Comparison of ENCODE assay signal across 23 cellular contexts in the genomic region with DNA sequence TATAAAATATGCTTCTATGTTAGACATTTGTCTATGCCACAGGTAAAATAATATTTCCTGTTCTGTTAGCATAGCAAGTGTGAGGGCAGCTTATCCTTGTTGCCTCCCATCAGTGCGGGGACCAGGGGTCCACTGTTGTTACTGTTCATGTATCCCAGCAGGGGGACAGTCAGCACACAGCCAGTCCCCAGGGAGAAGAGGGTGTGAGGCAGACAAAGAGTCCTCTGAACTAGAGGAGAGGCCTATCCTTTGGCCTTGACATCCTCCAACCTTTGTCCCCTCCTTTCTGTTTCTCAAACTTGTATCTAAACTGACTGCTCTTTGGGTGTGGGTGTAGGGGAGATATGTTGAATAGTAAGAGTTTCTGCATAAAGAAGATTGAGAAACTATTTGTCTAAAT. TPM values are rescaled to one million over a fixed set of nuclear protein-coding genes. Genes with fewer than 3 reads are reported as not detected.
DNase-seq lines count a peak whose midpoint lies in the region; ATAC-seq, FAIRE-seq and TF ChIP-seq lines count a peak whose summit lies in the region.
"Had no signal": no experiment of that assay in that cellular context is flagged by ENCODE, and none has a peak within 500 bp of the region (broad histone marks: within the 10 kb centered on the region; RNA-seq: fewer than 3 reads in every experiment).

No MANE protein-coding gene starts in this region.

- POLR2A ChIA-PET in activated CD8-positive, alpha-beta T cell treated with anti-CD3 and anti-CD28 coated beads, Interleukin-2, amount 10 ng/mL, durations not matched to agents 7 days and 5 days (lab: Charles Lee): interaction anchor here (2.0 kb wide), 1 partner anchor 60 kb away, joined by 15 read pairs; a partner anchor contains a TSS
- POLR2A ChIA-PET in naive thymus-derived CD8-positive, alpha-beta T cell (lab: Charles Lee): interaction anchor here (0.5 to 7.9 kb wide), 5 partner anchors 13 to 82 kb away, joined by 3 to 231 read pairs (median 4); a partner anchor contains a TSS

- no peaks in the 10 kb centered on the region for H3K27me3 Mint-ChIP-seq in CD4-positive, CD25-positive, alpha-beta regulatory T cell
- no peaks in the 10 kb centered on the region for H3K27me3 Mint-ChIP-seq in activated CD8-positive, alpha-beta T cell treated with anti-CD3 and anti-CD28 coated beads, Interleukin-2, amount 10 ng/mL, durations not matched to agents 7 days and 5 days (ENCODE audit: low read depth)
- H3K27me3 Mint-ChIP-seq in naive thymus-derived CD8-positive, alpha-beta T cell: no peaks in the 10 kb centered on the region
- H3K27me3 Mint-ChIP-seq in type B pancreatic cell (no peaks in the 10 kb centered on the region), mesothelial cell of epicardium (ENCODE audit: low read depth) (no peaks in the 10 kb centered on the region)

- H3K4me1 ChIP-seq in CD4-positive, CD25-positive, alpha-beta regulatory T cell (ENCODE audit: control insufficient read depth, insufficient read depth, low read length, poor library complexity, severe bottlenecking): peaks cover 45% of the 10 kb centered on the region
- H3K4me1 ChIP-seq: breast epithelium, lower lobe of right lung, thyroid gland had no signal

- TF ChIP-seq CTCF in type B pancreatic cell (conservative IDR thresholded peaks at IDR 0.05): no peak
- TF ChIP-seq CTCF in mesothelial cell of epicardium (IDR thresholded peaks at IDR 0.05; ENCODE audit: unreplicated experiment): no peak

- H3K36me3 ChIP-seq in CD4-positive, CD25-positive, alpha-beta regulatory T cell (ENCODE audit: control insufficient read depth, insufficient read depth, low read length): peaks cover 8% of the 10 kb centered on the region
- H3K36me3 ChIP-seq: breast epithelium, lower lobe of right lung, thyroid gland had no signal

- CTCF ChIA-PET in activated CD8-positive, alpha-beta T cell treated with anti-CD3 and anti-CD28 coated beads, Interleukin-2, amount 10 ng/mL, durations not matched to agents 7 days and 5 days (lab: Charles Lee): interaction anchor here (1.2 to 7.9 kb wide), 4 partner anchors 10 to 176 kb away, joined by 3 to 131 read pairs (median 25); a partner anchor contains a TSS

- H3K9me3 Mint-ChIP-seq in CD4-positive, CD25-positive, alpha-beta regulatory T cell: no peaks in the 10 kb centered on the region
- H3K9me3 Mint-ChIP-seq in activated CD8-positive, alpha-beta T cell treated with anti-CD3 and anti-CD28 coated beads, Interleukin-2, amount 10 ng/mL, durations not matched to agents 7 days and 5 days (ENCODE audit: insufficient read depth): no peaks in the 10 kb centered on the region
- no peaks in the 10 kb centered on the region for H3K9me3 Mint-ChIP-seq in naive thymus-derived CD8-positive, alpha-beta T cell
- H3K9me3 Mint-ChIP-seq in type B pancreatic cell (no peaks in the 10 kb centered on the region), mesothelial cell of epicardium (no peaks in the 10 kb centered on the region)
- H3K9me3 Mint-ChIP-seq: T-helper 1 cell treated with Interleukin-12 subunit alpha and Interleukin-12 subunit beta and Interleukin-4 antibody, amounts not matched to agents 30 μg/mL and 1 μg/mL, for 36 hours had no signal

- no peak overlapping the region for H3K4me3 Mint-ChIP-seq in CD4-positive, CD25-positive, alpha-beta regulatory T cell
- no peak overlapping the region for H3K4me3 Mint-ChIP-seq in activated CD8-positive, alpha-beta T cell treated with anti-CD3 and anti-CD28 coated beads, Interleukin-2, amount 10 ng/mL, durations not matched to agents 7 days and 5 days
- H3K4me3 Mint-ChIP-seq in naive thymus-derived CD8-positive, alpha-beta T cell: peak overlapping the region in 6 of 10 donors; percentile 8 to 96 (median 26)
- H3K4me3 Mint-ChIP-seq in type B pancreatic cell: no peak overlapping the region
- no peak overlapping the region for H3K4me3 Mint-ChIP-seq in mesothelial cell of epicardium
- H3K4me3 Mint-ChIP-seq: T-helper 1 cell treated with Interleukin-12 subunit alpha and Interleukin-12 subunit beta and Interleukin-4 antibody, amounts not matched to agents 30 μg/mL and 1 μg/mL, for 36 hours had no signal

- H3K27ac ChIP-seq in CD4-positive, CD25-positive, alpha-beta regulatory T cell (ENCODE audit: insufficient read depth, low read length, poor library complexity, severe bottlenecking): no peak overlapping the region
- H3K27ac ChIP-seq: breast epithelium, lower lobe of right lung, skin epidermis, thyroid gland had no signal

- no peaks in the 10 kb centered on the region for H3K9me3 ChIP-seq in CD4-positive, CD25-positive, alpha-beta regulatory T cell (ENCODE audit: control insufficient read depth in 2 of 2, low read length in 2 of 2)
- H3K9me3 ChIP-seq: breast epithelium, lower lobe of right lung, thyroid gland had no signal

- H3K27ac Mint-ChIP-seq in CD4-positive, CD25-positive, alpha-beta regulatory T cell: peak overlapping the region; percentile 10 to 94 (median 80)
- peak overlapping the region; percentile 32 for H3K27ac Mint-ChIP-seq in activated CD8-positive, alpha-beta T cell treated with anti-CD3 and anti-CD28 coated beads, Interleukin-2, amount 10 ng/mL, durations not matched to agents 7 days and 5 days
- H3K27ac Mint-ChIP-seq in naive thymus-derived CD8-positive, alpha-beta T cell: peak overlapping the region; percentile 83 to 99 (median 93)
- H3K27ac Mint-ChIP-seq in type B pancreatic cell (no peak overlapping the region), mesothelial cell of epicardium (no peak overlapping the region)
- H3K27ac Mint-ChIP-seq: T-helper 1 cell treated with Interleukin-12 subunit alpha and Interleukin-12 subunit beta and Interleukin-4 antibody, amounts not matched to agents 30 μg/mL and 1 μg/mL, for 36 hours had no signal

- peaks cover 25 to 75% (median 43%) of the 10 kb centered on the region in 4 donors for H3K4me1 Mint-ChIP-seq in CD4-positive, CD25-positive, alpha-beta regulatory T cell
- H3K4me1 Mint-ChIP-seq in activated CD8-positive, alpha-beta T cell treated with anti-CD3 and anti-CD28 coated beads, Interleukin-2, amount 10 ng/mL, durations not matched to agents 7 days and 5 days (ENCODE audit: low read depth): peaks cover 71% of the 10 kb centered on the region
- H3K4me1 Mint-ChIP-seq in naive thymus-derived CD8-positive, alpha-beta T cell: peaks cover 36 to 90% (median 76%) of the 10 kb centered on the region in 4 donors
- H3K4me1 Mint-ChIP-seq in type B pancreatic cell (ENCODE audit: unreplicated experiment) (peaks cover 17% of the 10 kb centered on the region), mesothelial cell of epicardium (no peaks in the 10 kb centered on the region)

- H3K4me3 ChIP-seq in CD4-positive, CD25-positive, alpha-beta regulatory T cell (ENCODE audit: low read depth, low read length): no peak overlapping the region
- H3K4me3 ChIP-seq: breast epithelium, lower lobe of right lung, skin epidermis, thyroid gland had no signal

- peak; percentile 11 for FAIRE-seq in GM19239 (lab: Jason Lieb, UNC)
- FAIRE-seq: HTR-8/SVneo had no signal

- peaks cover 10% of the 10 kb centered on the region for H3K36me3 Mint-ChIP-seq in CD4-positive, CD25-positive, alpha-beta regulatory T cell
- H3K36me3 Mint-ChIP-seq in activated CD8-positive, alpha-beta T cell treated with anti-CD3 and anti-CD28 coated beads, Interleukin-2, amount 10 ng/mL, durations not matched to agents 7 days and 5 days (ENCODE audit: low read depth): peaks cover 39% of the 10 kb centered on the region
- H3K36me3 Mint-ChIP-seq in naive thymus-derived CD8-positive, alpha-beta T cell: peaks cover 10 to 32% (median 10%) of the 10 kb centered on the region in 3 donors
- H3K36me3 Mint-ChIP-seq in type B pancreatic cell (peaks cover 4% of the 10 kb centered on the region), mesothelial cell of epicardium (peaks cover 3% of the 10 kb centered on the region)

- no peak for ATAC-seq in CD4-positive, CD25-positive, alpha-beta regulatory T cell (ENCODE audit: low read depth in 2 of 2)
- no peak for ATAC-seq in activated CD8-positive, alpha-beta T cell treated with anti-CD3 and anti-CD28 coated beads, Interleukin-2, amount 10 ng/mL, durations not matched to agents 7 days and 5 days
- no peak for ATAC-seq in naive thymus-derived CD8-positive, alpha-beta T cell
- ATAC-seq in GM21381 (IDR thresholded peaks at IDR 0.05; ENCODE audit: unreplicated experiment): no peak
- ATAC-seq: esophagus mucosa, lower lobe of right lung had no signal

- no peaks in the 10 kb centered on the region for H3K27me3 ChIP-seq in CD4-positive, CD25-positive, alpha-beta regulatory T cell (ENCODE audit: control insufficient read depth, insufficient read depth, low read length)
- H3K27me3 ChIP-seq: breast epithelium, thyroid gland had no signal

- DNase-seq in CD4-positive, CD25-positive, alpha-beta regulatory T cell: no peak
- no peak for DNase-seq in GM19239 (ENCODE audit: insufficient read length, low spot score)
- DNase-seq in activated CD8-positive, alpha-beta T cell treated with anti-CD3 and anti-CD28 coated beads, Interleukin-2, amount 10 ng/mL, durations not matched to agents 7 days and 5 days: no peak
- DNase-seq in naive thymus-derived CD8-positive, alpha-beta T cell: no peak
- no peak for DNase-seq in type B pancreatic cell (ENCODE audit: extremely low spot score, unreplicated experiment)
- no peak for DNase-seq in mesothelial cell of epicardium (ENCODE audit: low spot score in 2 of 2, unreplicated experiment in 2 of 2)
- DNase-seq: activated CD4-positive, CD25-positive, alpha-beta regulatory T cell; activated naive CD4-positive, alpha-beta T cell; DMS79; lower lobe of right lung; NCI-H345; Right ventricle myocardium superior; thyroid gland had no signal

RNA-seq across cellular contexts. Expression of a gene that starts 2.9 kb away (rescaled TPM):
- 8.6 TPM for total RNA-seq in CD4-positive, CD25-positive, alpha-beta regulatory T cell
- 10 to 100 TPM in 2 of 4 donors, 1 to 10 TPM in 2; 6.1 to 22.6 (median 10.5) TPM for polyA plus RNA-seq in CD4-positive, CD25-positive, alpha-beta regulatory T cell
- total RNA-seq in activated CD8-positive, alpha-beta T cell treated with anti-CD3 and anti-CD28 coated beads, Interleukin-2, amount 10 ng/mL, durations not matched to agents 7 days and 5 days: 10 to 100 TPM; 16.2 to 16.6 TPM
- total RNA-seq in naive thymus-derived CD8-positive, alpha-beta T cell: 10 to 100 TPM; 31.1 to 31.3 TPM
- 10 to 100 TPM; 22.2 to 37.0 (median 26.1) TPM for polyA plus RNA-seq in naive thymus-derived CD8-positive, alpha-beta T cell
- not detected in 2 replicates for total RNA-seq in type B pancreatic cell (ENCODE audit: low replicate concordance)
- not detected in 3 replicates for total RNA-seq in mesothelial cell of epicardium
- total RNA-seq: esophagus mucosa, glomerular endothelial cell, M059J, posterior vena cava, Right ventricle myocardium superior had no signal
- polyA plus RNA-seq: BJ had no signal

RNA-seq across cellular contexts. Expression of a gene that starts 46.2 kb away (rescaled TPM):
- 206 TPM for total RNA-seq in CD4-positive, CD25-positive, alpha-beta regulatory T cell
- polyA plus RNA-seq in CD4-positive, CD25-positive, alpha-beta regulatory T cell: 100 to 1,000 TPM; 262 to 418 (median 324) TPM
- total RNA-seq in activated CD8-positive, alpha-beta T cell treated with anti-CD3 and anti-CD28 coated beads, Interleukin-2, amount 10 ng/mL, durations not matched to agents 7 days and 5 days: 1 to 10 TPM; 5.0 to 5.2 TPM
- 10 to 100 TPM in 1 of 2 experiments, 1 to 10 TPM in 1; 8.4 to 10.4 TPM for total RNA-seq in naive thymus-derived CD8-positive, alpha-beta T cell
- 10 to 100 TPM in 2 of 3 donors, 1 to 10 TPM in 1; 9.2 to 35.5 (median 13.1) TPM for polyA plus RNA-seq in naive thymus-derived CD8-positive, alpha-beta T cell
- total RNA-seq in type B pancreatic cell (ENCODE audit: low replicate concordance): not detected in 2 replicates
- 0.14 to 0.25 TPM (median 0.16 TPM) in 3 replicates for total RNA-seq in mesothelial cell of epicardium

Comparison
In these comparisons a context has a peak if more than half of its experiments do, and no peak if none do; other contexts are left out.
1. H3K27ac Mint-ChIP-seq: peak in CD4-positive, CD25-positive, alpha-beta regulatory T cell (3 of 3), activated CD8-positive, alpha-beta T cell treated with anti-CD3 and anti-CD28 coated beads, Interleukin-2, amount 10 ng/mL, durations not matched to agents 7 days and 5 days (single experiment) and naive thymus-derived CD8-positive, alpha-beta T cell (10 of 10); none in type B pancreatic cell (single experiment) and mesothelial cell of epicardium (single experiment).
2. H3K4me3 Mint-ChIP-seq: peak in naive thymus-derived CD8-positive, alpha-beta T cell (6 of 10); none in CD4-positive, CD25-positive, alpha-beta regulatory T cell (0 of 4), activated CD8-positive, alpha-beta T cell treated with anti-CD3 and anti-CD28 coated beads, Interleukin-2, amount 10 ng/mL, durations not matched to agents 7 days and 5 days (single experiment), type B pancreatic cell (single experiment) and mesothelial cell of epicardium (single experiment).
3. RNA of a gene that starts 46.2 kb away (total RNA-seq): 206 TPM in CD4-positive, CD25-positive, alpha-beta regulatory T cell (single experiment); 8.4 to 10.4 TPM in naive thymus-derived CD8-positive, alpha-beta T cell, 5.0 to 5.2 TPM in activated CD8-positive, alpha-beta T cell treated with anti-CD3 and anti-CD28 coated beads, Interleukin-2, amount 10 ng/mL, durations not matched to agents 7 days and 5 days, 0.14 to 0.25 TPM in mesothelial cell of epicardium and not detected in type B pancreatic cell; every median in the first group is over 10 times any median in the second.